In genomic region chr18:58545338-58546096, GRCh38 we compare ENCODE assay signal across 17 cellular contexts.
A peak's percentile ranks its signal among the peaks of the same experiment; 100 is the strongest.
DNase-seq lines count a peak whose midpoint lies in the region; ATAC-seq and TF ChIP-seq lines count a peak whose summit lies in the region.
"Had no signal": no experiment of that assay in that cellular context is flagged by ENCODE, and none has a peak within 500 bp of the region (broad histone marks: within the 10 kb centered on the region; RNA-seq: fewer than 3 reads in every experiment).

No MANE protein-coding gene starts in this region.

- no peaks in the 10 kb centered on the region for H3K36me3 Mint-ChIP-seq in activated naive CD8-positive, alpha-beta T cell
- H3K36me3 Mint-ChIP-seq in neural progenitor cell: no peaks in the 10 kb centered on the region
- H3K36me3 Mint-ChIP-seq: mesothelial cell of epicardium had no signal

- no peaks in the 10 kb centered on the region for H3F3A ChIP-seq in neural progenitor cell (ENCODE audit: low read depth)

- H3K4me3 ChIP-seq in thymus (ENCODE audit: low read length) (no peak overlapping the region), neural progenitor cell (no peak overlapping the region)
- H3K4me3 ChIP-seq: colonic mucosa, hepatocyte had no signal

- 91% methylated on average over 9 of the region's 9 CpGs for WGBS in thymus

- H3K27me3 Mint-ChIP-seq in activated naive CD8-positive, alpha-beta T cell: no peaks in the 10 kb centered on the region
- H3K27me3 Mint-ChIP-seq in neural progenitor cell (ENCODE audit: insufficient read depth, low read depth): no peaks in the 10 kb centered on the region

- no peaks in the 10 kb centered on the region for H3K36me3 ChIP-seq in thymus (ENCODE audit: control insufficient read depth, insufficient read depth)
- H3K36me3 ChIP-seq in neural progenitor cell: no peaks in the 10 kb centered on the region
- H3K36me3 ChIP-seq: colonic mucosa had no signal

- peaks cover 54% of the 10 kb centered on the region for H3K4me1 Mint-ChIP-seq in activated naive CD8-positive, alpha-beta T cell (ENCODE audit: low read depth)
- H3K4me1 Mint-ChIP-seq in neural progenitor cell: peaks cover 18% of the 10 kb centered on the region

- H3K27ac Mint-ChIP-seq in activated naive CD8-positive, alpha-beta T cell: peak overlapping the region; percentile 76
- H3K27ac Mint-ChIP-seq in neural progenitor cell: no peak overlapping the region
- H3K27ac Mint-ChIP-seq: H9, mesothelial cell of epicardium had no signal

- no peak overlapping the region for H3K4me2 ChIP-seq in neural progenitor cell
- H3K4me2 ChIP-seq: hepatocyte had no signal

- H3K79me2 ChIP-seq in neural progenitor cell (ENCODE audit: low read depth): no peaks in the 10 kb centered on the region
- H3K79me2 ChIP-seq: hepatocyte had no signal

- H3K9me3 ChIP-seq in thymus (ENCODE audit: control insufficient read depth) (no peaks in the 10 kb centered on the region), neural progenitor cell (ENCODE audit: low read depth) (no peaks in the 10 kb centered on the region)
- H3K9me3 ChIP-seq: colonic mucosa had no signal

- peak overlapping the region; percentile 20 for H3K4me3 Mint-ChIP-seq in activated naive CD8-positive, alpha-beta T cell
- no peak overlapping the region for H3K4me3 Mint-ChIP-seq in neural progenitor cell
- H3K4me3 Mint-ChIP-seq: H9, mesothelial cell of epicardium had no signal

- H3K27ac ChIP-seq in thymus (ENCODE audit: low read depth) (peak overlapping the region; percentile 62), neural progenitor cell (no peak overlapping the region)
- H3K27ac ChIP-seq: colonic mucosa, hepatocyte had no signal

- ATAC-seq in Right ventricle myocardium superior (ENCODE audit: poor library complexity) (peak; percentile 53), left cardiac atrium (no peak), HG03095 (IDR thresholded peaks at IDR 0.05; ENCODE audit: unreplicated experiment) (no peak)

- no peaks in the 10 kb centered on the region for H3K27me3 ChIP-seq in thymus (ENCODE audit: control insufficient read depth, insufficient read depth)
- H3K27me3 ChIP-seq in neural progenitor cell: no peaks in the 10 kb centered on the region
- H3K27me3 ChIP-seq: colonic mucosa, hepatocyte had no signal

- DNase-seq in Right ventricle myocardium superior: no peak
- DNase-seq in left cardiac atrium: no peak
- peak; percentile 7 for DNase-seq in medulla oblongata (ENCODE audit: extremely low spot score)
- DNase-seq in SK-N-DZ (ENCODE audit: low spot score): no peak
- DNase-seq in neural progenitor cell (ENCODE audit: low spot score): no peak
- DNase-seq: activated CD8-positive, alpha-beta memory T cell treated with anti-CD3 and anti-CD28 coated beads for 24 hours; activated gamma-delta T cell; colonic mucosa; H9; NCI-H187 treated with DMSO at 0.1 percent for 48 hours; retina; RPMI8226 had no signal

- no peaks in the 10 kb centered on the region for H4K20me1 ChIP-seq in neural progenitor cell (ENCODE audit: low read depth)

- H3K4me1 ChIP-seq in thymus (ENCODE audit: control insufficient read depth, insufficient read depth, low read length) (no peaks in the 10 kb centered on the region), neural progenitor cell (no peaks in the 10 kb centered on the region)

- H3K9me3 Mint-ChIP-seq in activated naive CD8-positive, alpha-beta T cell (ENCODE audit: low read depth): no peaks in the 10 kb centered on the region
- H3K9me3 Mint-ChIP-seq in neural progenitor cell: peaks cover 7% of the 10 kb centered on the region
- H3K9me3 Mint-ChIP-seq: mesothelial cell of epicardium had no signal

- no peak for TF ChIP-seq CTCF in neural progenitor cell (IDR thresholded peaks at IDR 0.05)

- no peak overlapping the region for H2AFZ ChIP-seq in neural progenitor cell (replicated peaks)
- H2AFZ ChIP-seq: hepatocyte had no signal

- intact Hi-C loops in Right ventricle myocardium superior (cut with DNase I) (loop anchor here (2.0 kb wide), 1 partner anchor 39 kb away; no protein-coding TSS in a partner anchor), left cardiac atrium (cut with DNase I) (no loop called here)

- H3K9ac ChIP-seq in neural progenitor cell: no peak overlapping the region
